Comparison of ENCODE assay signal across 2 cellular contexts in genomic region chr10:73485320-73485719, GRCh38.
TF ChIP-seq lines count a peak whose summit lies in the region.

No MANE protein-coding gene starts in this region.

TF ChIP-seq in GM23338, 12 proteins besides CTCF, POLR2A, EP300 and RAD21:
- no peak for TF ChIP-seq ZNF462 (CRISPR knock-in tag; IDR thresholded peaks at IDR 0.05)
- no peak for TF ChIP-seq JUNB (IDR thresholded peaks at IDR 0.05; ENCODE audit: unreplicated experiment)
- no peak for TF ChIP-seq STAT1 (IDR thresholded peaks at IDR 0.05; ENCODE audit: unreplicated experiment)
- no peak for TF ChIP-seq CREB1 (CRISPR knock-in tag; IDR thresholded peaks at IDR 0.05; ENCODE audit: low read depth)
- no peak for TF ChIP-seq EZH2phosphoT487 (IDR thresholded peaks at IDR 0.05; ENCODE audit: unreplicated experiment)
- no peak for TF ChIP-seq EZH2 (IDR thresholded peaks at IDR 0.05; ENCODE audit: low read depth, unreplicated experiment)
- no peak for TF ChIP-seq ZNF114 (CRISPR knock-in tag; IDR thresholded peaks at IDR 0.05)
- no peak for TF ChIP-seq ZNF331 (CRISPR knock-in tag; IDR thresholded peaks at IDR 0.05; ENCODE audit: low read depth)
- TF ChIP-seq ETS1 (IDR thresholded peaks at IDR 0.05), result no peak
- no peak for TF ChIP-seq REST (IDR thresholded peaks at IDR 0.05; ENCODE audit: unreplicated experiment)
- no peak for TF ChIP-seq POLR2AphosphoS5 (IDR thresholded peaks at IDR 0.05; ENCODE audit: low read depth)
- TF ChIP-seq NANOG (IDR thresholded peaks at IDR 0.05; ENCODE audit: borderline replicate concordance), result no peak

TF ChIP-seq in K562, 482 proteins besides CTCF, POLR2A, EP300 and RAD21:
- TF ChIP-seq RBBP5 (IDR thresholded peaks at IDR 0.05; ENCODE audit: borderline replicate concordance, insufficient read depth, low read length, poor library complexity, severe bottlenecking), result no peak
- peak; percentile 88 for TF ChIP-seq NFIC (IDR thresholded peaks at IDR 0.05)
